In the genomic region with DNA sequence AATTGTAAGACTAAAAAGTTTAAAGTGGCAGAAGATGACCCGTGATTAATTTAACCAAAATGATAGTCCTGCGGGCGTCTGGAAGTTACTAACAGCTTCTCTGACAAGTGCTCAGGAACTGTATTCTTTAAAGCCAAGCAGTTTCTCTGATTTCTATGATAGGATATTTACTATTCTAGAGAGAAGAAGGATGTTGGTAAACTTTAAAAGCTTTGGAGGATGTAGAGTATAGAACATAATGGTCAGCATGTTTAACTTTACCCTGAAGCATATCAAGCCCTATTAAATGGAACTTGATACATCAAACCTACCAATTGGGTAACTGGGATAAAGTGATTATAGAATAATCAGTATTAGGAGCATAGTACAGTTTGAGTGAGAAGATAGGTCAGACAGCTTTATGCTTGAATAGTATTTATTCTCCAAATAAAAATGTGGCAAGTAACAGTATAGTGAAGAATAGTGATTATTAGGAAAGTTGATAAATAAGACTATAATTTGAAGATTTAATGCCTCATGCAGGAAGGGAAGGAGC, we compare ENCODE assay signal across 8 cellular contexts. TPM values are rescaled to one million over a fixed set of nuclear protein-coding genes. Genes with fewer than 3 reads are reported as not detected.
A peak's percentile ranks its signal among the peaks of the same experiment; 100 is the strongest.
DNase-seq lines count a peak whose midpoint lies in the region; ATAC-seq and TF ChIP-seq lines count a peak whose summit lies in the region.

No MANE protein-coding gene starts in this region.

- no peak for DNase-seq in CD4-positive, alpha-beta memory T cell
- no peak for DNase-seq in MM.1S
- DNase-seq in colonic mucosa = no peak
- DNase-seq in neural crest cell (ENCODE audit: low read depth, low spot score) = no peak
- no peak for DNase-seq in SW 1271 (lab: John Stamatoyannopoulos, UW)
- DNase-seq in amygdala (lab: John Stamatoyannopoulos, UW) = no peak
- DNase-seq in activated CD4-positive, CD25-positive, alpha-beta regulatory T cell (lab: John Stamatoyannopoulos, UW) = no peak

- H2AFZ ChIP-seq in MM.1S (ENCODE audit: low read length) = no peak overlapping the region

- H3K36me3 ChIP-seq in CD4-positive, alpha-beta memory T cell (ENCODE audit: insufficient read depth, low read length) = no peaks in the 10 kb centered on the region
- H3K36me3 ChIP-seq in MM.1S (replicated peaks; ENCODE audit: insufficient read depth, low read length) = no peaks in the 10 kb centered on the region
- no peaks in the 10 kb centered on the region for H3K36me3 ChIP-seq in colonic mucosa

- H3K9ac ChIP-seq in MM.1S (ENCODE audit: low read length) = peak overlapping the region; percentile 57; the same call in 1 of the 2 replicates
- peak overlapping the region in 1 of 2 donors; percentile 89 for H3K9ac ChIP-seq in colonic mucosa (ENCODE audit: low read depth in 2 of 2, low read length in 2 of 2)

- peak overlapping the region; percentile 89 for H3K27ac ChIP-seq in CD4-positive, alpha-beta memory T cell (ENCODE audit: low read depth, low read length)
- H3K27ac ChIP-seq in MM.1S (ENCODE audit: low read length) = no peak overlapping the region
- H3K27ac ChIP-seq in colonic mucosa = no peak overlapping the region

- no peaks in the 10 kb centered on the region for H3K27me3 ChIP-seq in CD4-positive, alpha-beta memory T cell (ENCODE audit: insufficient read depth, low read length)
- H3K27me3 ChIP-seq in MM.1S (replicated peaks; ENCODE audit: insufficient read depth, low read length) (no peaks in the 10 kb centered on the region), colonic mucosa (no peaks in the 10 kb centered on the region)

- no peaks in the 10 kb centered on the region for H4K20me1 ChIP-seq in MM.1S (ENCODE audit: insufficient read depth, low read length)

- no peaks in the 10 kb centered on the region for H3K9me3 ChIP-seq in CD4-positive, alpha-beta memory T cell (ENCODE audit: control insufficient read depth in 1 of 2, low read length in 2 of 2)
- H3K9me3 ChIP-seq in MM.1S (replicated peaks; ENCODE audit: insufficient read depth, low read length) (no peaks in the 10 kb centered on the region), colonic mucosa (no peaks in the 10 kb centered on the region)

- ATAC-seq in GM19467 (IDR thresholded peaks at IDR 0.05; ENCODE audit: unreplicated experiment) = no peak

- H3K4me3 Mint-ChIP-seq in CD4-positive, alpha-beta memory T cell = peak overlapping the region; percentile 87 to 97 (median 95)
- peak overlapping the region; percentile 97 for H3K4me3 Mint-ChIP-seq in neural crest cell

- POLR2A ChIA-PET in CD4-positive, alpha-beta memory T cell (lab: Charles Lee; ENCODE audit: partially characterized antibody) = interaction anchor here (0.9 to 4.1 kb wide), 13 partner anchors 10 to 1702 kb away, joined by 3 to 250 read pairs (median 23); a partner anchor contains a TSS

- H3K79me2 ChIP-seq in MM.1S (ENCODE audit: low read length) = peaks cover 68% of the 10 kb centered on the region

- H3F3A ChIP-seq in MM.1S (ENCODE audit: insufficient read depth, low read length) = peaks cover 30% of the 10 kb centered on the region

- H3K9me3 Mint-ChIP-seq in CD4-positive, alpha-beta memory T cell = peaks cover 0 to 1% (median 0%) of the 10 kb centered on the region in 8 donors
- H3K9me3 Mint-ChIP-seq in neural crest cell = no peaks in the 10 kb centered on the region

- H3K4me1 Mint-ChIP-seq in CD4-positive, alpha-beta memory T cell = peaks cover 53 to 87% (median 63%) of the 10 kb centered on the region in 4 donors
- peaks cover 47% of the 10 kb centered on the region for H3K4me1 Mint-ChIP-seq in neural crest cell

- peak overlapping the region; percentile 89 to 99 (median 96) for H3K27ac Mint-ChIP-seq in CD4-positive, alpha-beta memory T cell
- no peak overlapping the region for H3K27ac Mint-ChIP-seq in neural crest cell (ENCODE audit: unreplicated experiment)

- H3K4me2 ChIP-seq in MM.1S (ENCODE audit: low read depth, low read length) = peak overlapping the region; percentile 83

- intact Hi-C loops in CD4-positive, alpha-beta memory T cell (cut with micrococcal nuclease) = loop anchor here (5.0 to 10.0 kb wide), 5 partner anchors 52 to 1000 kb away; a partner anchor contains a TSS
- intact Hi-C loops in colonic mucosa (cut with DNase I) = loop anchor here (10.0 kb wide), 1 partner anchor 142 kb away; no protein-coding TSS in a partner anchor

- peaks cover 0 to 16% of the 10 kb centered on the region in 2 donors for H3K36me3 Mint-ChIP-seq in CD4-positive, alpha-beta memory T cell
- no peaks in the 10 kb centered on the region for H3K36me3 Mint-ChIP-seq in neural crest cell (ENCODE audit: low read depth)

- peak overlapping the region; percentile 88 to 94 for H3K4me3 ChIP-seq in CD4-positive, alpha-beta memory T cell (ENCODE audit: low read length in 2 of 2)
- H3K4me3 ChIP-seq in MM.1S (ENCODE audit: low read length) = peak overlapping the region; percentile 92
- peak overlapping the region; percentile 67 for H3K4me3 ChIP-seq in colonic mucosa

- H3K9me2 ChIP-seq in MM.1S (replicated peaks; ENCODE audit: insufficient read depth, low read length) = no peaks in the 10 kb centered on the region

- TF ChIP-seq CTCF in MM.1S (IDR thresholded peaks at IDR 0.05; ENCODE audit: low read length) (no peak), colonic mucosa (IDR thresholded peaks at IDR 0.05) (no peak), neural crest cell (conservative IDR thresholded peaks at IDR 0.05) (no peak)

- peaks cover 75% of the 10 kb centered on the region for H3K4me1 ChIP-seq in CD4-positive, alpha-beta memory T cell (ENCODE audit: insufficient read depth, low read length)
- H3K4me1 ChIP-seq in MM.1S (ENCODE audit: low read length) (peaks cover 23% of the 10 kb centered on the region), colonic mucosa (peaks cover 7% of the 10 kb centered on the region)

- H3K27me3 Mint-ChIP-seq in CD4-positive, alpha-beta memory T cell = peaks cover 0 to 1% of the 10 kb centered on the region in 2 donors
- no peaks in the 10 kb centered on the region for H3K27me3 Mint-ChIP-seq in neural crest cell (ENCODE audit: low read depth)

- CTCF ChIA-PET in CD4-positive, alpha-beta memory T cell (lab: Charles Lee; ENCODE audit: partially characterized antibody) = interaction anchor here (0.8 to 3.9 kb wide), 6 partner anchors 11 to 141 kb away, joined by 3 to 49 read pairs (median 4); no protein-coding TSS in a partner anchor

RNA-seq across cellular contexts. Expression of a gene that starts 1.8 kb away (rescaled TPM):
- total RNA-seq in CD4-positive, alpha-beta memory T cell = 10 to 100 TPM; 84.6 to 91.7 TPM
- polyA plus RNA-seq in CD4-positive, alpha-beta memory T cell = 10 to 100 TPM; 23.8 to 40.7 TPM
- 10 to 100 TPM; 20.7 to 30.3 TPM for total RNA-seq in colonic mucosa
- 30.5 and 31.5 TPM in 2 replicates for total RNA-seq in neural crest cell
